8 cellular contexts compared by ENCODE assay signal in the genomic region with DNA sequence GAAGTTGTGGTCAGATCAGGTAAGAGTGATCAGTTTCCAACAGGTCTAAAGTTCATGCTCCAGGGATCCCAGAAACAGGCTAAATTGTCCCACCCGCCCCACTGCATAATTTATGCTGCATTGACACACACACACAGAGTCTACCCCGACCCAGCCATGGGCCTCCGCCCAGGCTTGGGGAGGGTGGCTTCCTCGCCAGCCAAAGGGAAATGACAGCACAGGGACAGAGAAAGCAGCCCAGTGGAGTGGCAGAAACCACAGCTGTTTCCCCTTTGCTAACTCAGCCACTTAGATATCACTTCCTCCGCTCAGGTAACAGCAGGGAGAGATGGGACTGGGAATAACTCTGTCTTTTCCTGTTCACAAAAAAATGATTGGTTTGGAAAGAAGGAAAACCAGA. TPM values are rescaled to one million over a fixed set of nuclear protein-coding genes. Genes with fewer than 3 reads are reported as not detected.
DNase-seq lines count a peak whose midpoint lies in the region; FAIRE-seq and TF ChIP-seq lines count a peak whose summit lies in the region.

No MANE protein-coding gene starts in this region.

- WGBS in endodermal cell (ENCODE audit: insufficient coverage in 1 of 2, insufficient read length in 1 of 2), 2 experiments, result 84 to 85% methylated on average over 4 to 5 of the region's 5 CpGs

- peak overlapping the region; percentile 33 for H3K4me3 Mint-ChIP-seq in activated naive CD8-positive, alpha-beta T cell
- H3K4me3 Mint-ChIP-seq in nephron progenitor cell (no peak overlapping the region), endodermal cell (no peak overlapping the region)

- no peak for TF ChIP-seq CTCF in nephron progenitor cell (IDR thresholded peaks at IDR 0.05)
- no peak for TF ChIP-seq CTCF in endodermal cell (conservative IDR thresholded peaks at IDR 0.05)

- H3K4me1 ChIP-seq in endodermal cell (ENCODE audit: control insufficient read depth, insufficient read depth, low read length), result peaks cover 5% of the 10 kb centered on the region

- H3K9ac ChIP-seq in endodermal cell (ENCODE audit: extremely low read depth, low read length, poor library complexity, severe bottlenecking), result no peak overlapping the region

- no peaks in the 10 kb centered on the region for H3K36me3 Mint-ChIP-seq in activated naive CD8-positive, alpha-beta T cell
- H3K36me3 Mint-ChIP-seq in nephron progenitor cell (ENCODE audit: low read depth) (peaks cover 6% of the 10 kb centered on the region), endodermal cell (ENCODE audit: low read depth) (no peaks in the 10 kb centered on the region)

- H3K27ac ChIP-seq in endodermal cell (ENCODE audit: low read depth, low read length), result no peak overlapping the region

- no peak overlapping the region for H3K27ac Mint-ChIP-seq in activated naive CD8-positive, alpha-beta T cell
- H3K27ac Mint-ChIP-seq in nephron progenitor cell, result peak overlapping the region; percentile 15
- no peak overlapping the region for H3K27ac Mint-ChIP-seq in endodermal cell

- H3K36me3 ChIP-seq in endodermal cell (ENCODE audit: control insufficient read depth, insufficient read depth, low read length), result no peaks in the 10 kb centered on the region

- peaks cover 17% of the 10 kb centered on the region for H3K4me1 Mint-ChIP-seq in activated naive CD8-positive, alpha-beta T cell (ENCODE audit: low read depth)
- H3K4me1 Mint-ChIP-seq in nephron progenitor cell, result peaks cover 86% of the 10 kb centered on the region
- peaks cover 44% of the 10 kb centered on the region for H3K4me1 Mint-ChIP-seq in endodermal cell

- H3K9me3 Mint-ChIP-seq in activated naive CD8-positive, alpha-beta T cell (ENCODE audit: low read depth), result no peaks in the 10 kb centered on the region
- H3K9me3 Mint-ChIP-seq in nephron progenitor cell (no peaks in the 10 kb centered on the region), endodermal cell (no peaks in the 10 kb centered on the region)

- H3K9me3 ChIP-seq in endodermal cell (ENCODE audit: control insufficient read depth, low read length), result no peaks in the 10 kb centered on the region

- FAIRE-seq in GM18507 (lab: Jason Lieb, UNC), result peak; percentile 52

- DNase-seq in GM18507 (ENCODE audit: extremely low spot score, insufficient read length, low read depth) (no peak), NAMALWA (ENCODE audit: low spot score) (peak; percentile 22), nephron progenitor cell (peak; percentile 36), SW480 (ENCODE audit: low spot score) (no peak), NCI-H345 treated with DMSO at 0.1 percent for 48 hours (lab: John Stamatoyannopoulos, UW; ENCODE audit: unreplicated experiment) (no peak), D341Med (ENCODE audit: low spot score) (no peak), endodermal cell (no peak)

- H3K4me3 ChIP-seq in endodermal cell (ENCODE audit: low read length), result no peak overlapping the region

- no peaks in the 10 kb centered on the region for H3K27me3 ChIP-seq in endodermal cell (ENCODE audit: control insufficient read depth, insufficient read depth, low read length, poor library complexity, severe bottlenecking)

- peaks cover 3% of the 10 kb centered on the region for H3K27me3 Mint-ChIP-seq in activated naive CD8-positive, alpha-beta T cell
- peaks cover 3% of the 10 kb centered on the region for H3K27me3 Mint-ChIP-seq in nephron progenitor cell (ENCODE audit: low read depth, poor library complexity)
- no peaks in the 10 kb centered on the region for H3K27me3 Mint-ChIP-seq in endodermal cell (ENCODE audit: insufficient read depth)

RNA-seq across cellular contexts. Expression of gene SH3PXD2A, which starts 9.4 kb away (rescaled TPM):
- total RNA-seq in endodermal cell, result 10 to 100 TPM; 15.7 to 22.6 TPM
- polyA plus RNA-seq in endodermal cell (2013, experiment 1 of 2), result 11.5 TPM
- 11.0 TPM for polyA plus RNA-seq in endodermal cell (2013, experiment 2 of 2)

Comparison
In these comparisons a context has a peak if more than half of its experiments do, and no peak if none do; other contexts are left out.
1. DNase-seq: peak in NAMALWA (single experiment) and nephron progenitor cell (single experiment); none in GM18507 (single experiment), SW480 (single experiment), NCI-H345 treated with DMSO at 0.1 percent for 48 hours (single experiment), D341Med (single experiment) and endodermal cell (single experiment).